ENCODE assay signal across 8 cellular contexts in genomic region chr11:93122535-93122934, GRCh38.
"Had no signal": no experiment of that assay in that cellular context is flagged by ENCODE, and none has a peak within 500 bp of the region (broad histone marks: within the 10 kb centered on the region; RNA-seq: fewer than 3 reads in every experiment).

No MANE protein-coding gene starts in this region.

- H3K4me3 ChIP-seq: GM23248, HAP-1 had no signal

- ATAC-seq: HCT116, HepG2 had no signal

- H3K9ac ChIP-seq: GM23248 had no signal

- DNase-seq: GM23248, GOT3, H7, HFFc6 had no signal

- H3K27ac ChIP-seq: GM23248, HL-60 had no signal

- H3K36me3 ChIP-seq: HAP-1 had no signal
